Comparison of ENCODE assay signal across 10 cellular contexts in the genomic region with DNA sequence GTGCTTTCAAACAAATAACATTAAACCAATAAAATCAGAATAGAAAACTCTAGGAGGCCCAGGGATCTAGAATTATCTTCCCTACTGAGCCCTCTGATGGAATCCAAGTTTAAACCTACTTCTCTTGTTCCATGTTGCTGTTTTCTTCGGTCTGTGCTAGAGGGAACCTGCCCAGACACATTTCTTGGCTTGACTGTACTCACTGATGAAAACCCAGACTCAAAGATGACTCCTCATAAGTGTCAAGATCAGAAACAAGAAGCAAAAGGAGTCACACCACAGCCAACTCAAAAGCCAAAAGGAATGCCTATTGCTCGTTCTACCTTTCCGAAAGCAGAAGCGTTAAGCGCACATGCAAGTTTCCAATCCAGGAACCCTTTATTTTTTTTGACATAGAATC. TPM values are rescaled to one million over a fixed set of nuclear protein-coding genes. Genes with fewer than 3 reads are reported as not detected.
DNase-seq lines count a peak whose midpoint lies in the region; ATAC-seq, FAIRE-seq and TF ChIP-seq lines count a peak whose summit lies in the region.
"Had no signal": no experiment of that assay in that cellular context is flagged by ENCODE, and none has a peak within 500 bp of the region (broad histone marks: within the 10 kb centered on the region; RNA-seq: fewer than 3 reads in every experiment).

No MANE protein-coding gene starts in this region.

- WGBS in A549 (ENCODE audit: missing lambda C conversion rate), result 82% methylated on average over 5 of the region's 5 CpGs

- no peak for TF ChIP-seq EP300 in A549 (IDR thresholded peaks at IDR 0.05)

- TF ChIP-seq POLR2A in A549 (IDR thresholded peaks at IDR 0.05; ENCODE audit: low read length) (no peak), endothelial cell of umbilical vein (IDR thresholded peaks at IDR 0.05; ENCODE audit: low read depth, low read length) (no peak)

- in situ Hi-C loops in brain microvascular endothelial cell (cut with HindIII; ENCODE audit: low pct_ligation_motif_present, low sequenced_read_pairs), result no loop called here

- intact Hi-C loops in endothelial cell of umbilical vein (cut with micrococcal nuclease), result no loop called here

- H3K9ac ChIP-seq in endothelial cell of umbilical vein (replicated peaks; ENCODE audit: extremely low read depth, insufficient read depth, low read length), result no peak overlapping the region

- no peak for DNase-seq in A549 (ENCODE audit: low read depth in 1 of 2, low spot score in 1 of 2)
- peak; percentile 22 for DNase-seq in LHCN-M2 (ENCODE audit: low read depth)
- no peak for DNase-seq in endothelial cell of umbilical vein (ENCODE audit: low read depth, low spot score)
- no peak for DNase-seq in osteoblast (ENCODE audit: insufficient read length, low spot score, missing footprints)
- DNase-seq in NCI-H2171 (lab: John Stamatoyannopoulos, UW), result no peak
- DNase-seq in brain microvascular endothelial cell, result no peak
- DNase-seq: glutamatergic neuron had no signal

- H3K4me2 ChIP-seq in A549, result peak overlapping the region; percentile 82
- H3K4me2 ChIP-seq in endothelial cell of umbilical vein (ENCODE audit: insufficient read depth, low read length), result no peak overlapping the region
- peak overlapping the region; percentile 73 for H3K4me2 ChIP-seq in osteoblast (ENCODE audit: insufficient read depth, low read length)

- BruUV-seq in endothelial cell of umbilical vein (replicated peaks; lab: Mats Ljungman, UMichigan), result no TSS peak

- H3K4me1 ChIP-seq in A549 (peaks cover 30% of the 10 kb centered on the region), endothelial cell of umbilical vein (ENCODE audit: control insufficient read depth, extremely low read depth, insufficient read depth, low read length) (no peaks in the 10 kb centered on the region), osteoblast (ENCODE audit: insufficient read depth, low read length) (peaks cover 18% of the 10 kb centered on the region)

- POLR2A ChIA-PET in A549 (lab: Yijun Ruan, JAX), result no interaction called here
- POLR2A ChIA-PET in endothelial cell of umbilical vein (lab: Charles Lee), result no interaction called here

- peaks cover 3% of the 10 kb centered on the region for H4K20me1 ChIP-seq in endothelial cell of umbilical vein (replicated peaks; ENCODE audit: control insufficient read depth, extremely low read depth, insufficient read depth, low read length)
- peaks cover 9% of the 10 kb centered on the region for H4K20me1 ChIP-seq in osteoblast (ENCODE audit: insufficient read depth, low read length)

- H3K9me3 ChIP-seq in A549 (no peaks in the 10 kb centered on the region), endothelial cell of umbilical vein (replicated peaks; ENCODE audit: control insufficient read depth, insufficient read depth, low read length) (no peaks in the 10 kb centered on the region), osteoblast (ENCODE audit: low read depth, low read length) (no peaks in the 10 kb centered on the region)
- H3K9me3 ChIP-seq: neutrophil had no signal

- H3K27ac ChIP-seq in A549, result peak overlapping the region; percentile 61 to 75
- H3K27ac ChIP-seq in endothelial cell of umbilical vein (ENCODE audit: insufficient read depth, low read depth, low read length), result no peak overlapping the region
- H3K27ac ChIP-seq in osteoblast (ENCODE audit: low read depth, low read length), result peak overlapping the region; percentile 75
- no peak overlapping the region for H3K27ac ChIP-seq in brain microvascular endothelial cell
- H3K27ac ChIP-seq: neutrophil had no signal

- H2AFZ ChIP-seq in endothelial cell of umbilical vein (ENCODE audit: low read depth, low read length), result no peak overlapping the region
- no peak overlapping the region for H2AFZ ChIP-seq in osteoblast (ENCODE audit: low read length)

- H3K79me2 ChIP-seq in endothelial cell of umbilical vein (ENCODE audit: control insufficient read depth, insufficient read depth, low read length) (no peaks in the 10 kb centered on the region), osteoblast (ENCODE audit: insufficient read depth, low read length) (peaks cover 47% of the 10 kb centered on the region)

- H3K36me3 ChIP-seq in endothelial cell of umbilical vein (ENCODE audit: control insufficient read depth in 2 of 2, extremely low read depth in 1 of 2, insufficient read depth in 2 of 2, low read length in 2 of 2) (peaks cover 0 to 2% of the 10 kb centered on the region in 2 experiments), osteoblast (ENCODE audit: insufficient read depth, low read length) (peaks cover 18% of the 10 kb centered on the region), brain microvascular endothelial cell (replicated peaks) (no peaks in the 10 kb centered on the region)

- CTCF ChIA-PET in A549 (lab: Yijun Ruan, JAX) (interaction anchor here (1.2 to 2.4 kb wide), 4 partner anchors 10 to 31 kb away, joined by 4 to 7 read pairs (median 5); a partner anchor contains a TSS), endothelial cell of umbilical vein (lab: Charles Lee) (interaction anchor here (1.0 kb wide), 1 partner anchor 31 kb away, joined by 3 read pairs; a partner anchor contains a TSS)

- no peak for FAIRE-seq in A549 (lab: Jason Lieb, UNC)
- FAIRE-seq in endothelial cell of umbilical vein (lab: Jason Lieb, UNC), result peak; percentile 18

- TF ChIP-seq CTCF in A549 (IDR thresholded peaks at IDR 0.05), result no peak
- TF ChIP-seq CTCF in endothelial cell of umbilical vein (IDR thresholded peaks at IDR 0.05; ENCODE audit: extremely low read depth in 1 of 2, insufficient read depth in 1 of 2, low read depth in 1 of 2, low read length in 2 of 2), result no peak
- no peak for TF ChIP-seq CTCF in osteoblast (IDR thresholded peaks at IDR 0.05; ENCODE audit: extremely low read depth, low read depth, low read length)
- no peak for TF ChIP-seq CTCF in brain microvascular endothelial cell (IDR thresholded peaks at IDR 0.05; ENCODE audit: low read depth, low read length, missing control alignments)

- H3K27me3 ChIP-seq in endothelial cell of umbilical vein (ENCODE audit: control insufficient read depth in 2 of 2, insufficient read depth in 2 of 2, low read length in 2 of 2) (no peaks in the 10 kb centered on the region), osteoblast (ENCODE audit: insufficient read depth, low read length) (no peaks in the 10 kb centered on the region), brain microvascular endothelial cell (replicated peaks) (no peaks in the 10 kb centered on the region)
- H3K27me3 ChIP-seq: neutrophil had no signal

- TF ChIP-seq RAD21 in A549 (conservative IDR thresholded peaks at IDR 0.05 in 1 of 2, IDR thresholded peaks at IDR 0.05 in 1 of 2), result no peak

- no peak overlapping the region for H3K4me3 ChIP-seq in A549
- H3K4me3 ChIP-seq in endothelial cell of umbilical vein (replicated peaks in 1 of 3; ENCODE audit: insufficient read depth in 1 of 3, low read depth in 1 of 3, low read length in 3 of 3), result no peak overlapping the region
- no peak overlapping the region for H3K4me3 ChIP-seq in osteoblast (ENCODE audit: insufficient read depth, low read length)
- no peak overlapping the region for H3K4me3 ChIP-seq in brain microvascular endothelial cell (ENCODE audit: low read depth, low read length)

- dilution Hi-C loops in endothelial cell of umbilical vein (cut with MboI; ENCODE audit: extremely low pct_ligation_motif_present, low sequenced_read_pairs), result no loop called here

- no peaks in the 10 kb centered on the region for H3K9me1 ChIP-seq in endothelial cell of umbilical vein (replicated peaks; ENCODE audit: control insufficient read depth, extremely low read depth, insufficient read depth, low read length)

- ATAC-seq in A549, result peak in 1 of 2 experiments; percentile 37; a peak in 3 of 6 replicates
- ATAC-seq in GM19395 (IDR thresholded peaks at IDR 0.05; ENCODE audit: unreplicated experiment), result no peak
- ATAC-seq in HG03565 (IDR thresholded peaks at IDR 0.05; ENCODE audit: unreplicated experiment), result no peak

TF ChIP-seq in A549, 52 proteins besides CTCF, POLR2A, EP300 and RAD21 (continues in another document):
- TF ChIP-seq, protein P1, sequence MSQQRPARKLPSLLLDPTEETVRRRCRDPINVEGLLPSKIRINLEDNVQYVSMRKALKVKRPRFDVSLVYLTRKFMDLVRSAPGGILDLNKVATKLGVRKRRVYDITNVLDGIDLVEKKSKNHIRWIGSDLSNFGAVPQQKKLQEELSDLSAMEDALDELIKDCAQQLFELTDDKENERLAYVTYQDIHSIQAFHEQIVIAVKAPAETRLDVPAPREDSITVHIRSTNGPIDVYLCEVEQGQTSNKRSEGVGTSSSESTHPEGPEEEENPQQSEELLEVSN (IDR thresholded peaks at IDR 0.05; ENCODE audit: borderline replicate concordance, low read depth), result no peak

TF ChIP-seq in endothelial cell of umbilical vein, 7 proteins besides CTCF, POLR2A, EP300 and RAD21 (continues in another document):
- TF ChIP-seq JUN (IDR thresholded peaks at IDR 0.05; ENCODE audit: borderline replicate concordance, insufficient read depth, insufficient read length, low read depth) (no peak), GATA2 (IDR thresholded peaks at IDR 0.05; ENCODE audit: insufficient read depth, insufficient read length, low read depth, low read length) (no peak), FOS (IDR thresholded peaks at IDR 0.05; ENCODE audit: borderline replicate concordance, insufficient read depth, low read length) (no peak), POLR2AphosphoS5 (IDR thresholded peaks at IDR 0.05; ENCODE audit: insufficient read depth, low read depth, low read length) (no peak), EZH2 (IDR thresholded peaks at IDR 0.05; ENCODE audit: borderline replicate concordance, low read depth, low read length, severe bottlenecking) (no peak), MYC (IDR thresholded peaks at IDR 0.05; ENCODE audit: low read depth, low read length) (no peak)

RNA-seq across cellular contexts. Expression of a gene that starts 31.6 kb away (rescaled TPM):
- polyA plus RNA-seq in A549 (2011; rRNA removed) (12.9 and 27.2 TPM in 2 replicates), A549 (2017; fragmentation: RNase III; extraction: RNeasy Plus Mini Kit Qiagen cat#74134 plus additional on column Dnase treatment) (21.9 to 25.9 TPM (median 24.8 TPM) in 3 replicates), endothelial cell of umbilical vein (34.7 and 42.9 TPM in 2 replicates)
- polyA plus RNA-seq in A549 (2012; cell fraction: cytosol; rRNA removed), result 18.4 and 25.7 TPM in 2 replicates
- polyA plus RNA-seq in A549 (2012; cell fraction: nucleus; rRNA removed), result 61.7 and 69.0 TPM in 2 replicates
- polyA minus RNA-seq in A549 (2011; rRNA and poly(A)+ RNA removed), result 51.9 and 56.4 TPM in 2 replicates
- total RNA-seq in LHCN-M2 (2014; rRNA removed) (66.5 and 71.1 TPM in 2 replicates), endothelial cell of umbilical vein (53.6 and 59.0 TPM in 2 replicates), osteoblast (70.1 and 81.4 TPM in 2 replicates)
- 33.7 TPM for polyA plus RNA-seq in LHCN-M2 (2012)
- polyA plus RNA-seq in endothelial cell of umbilical vein (2011; cell fraction: cytosol; rRNA removed), result 21.4 and 22.0 TPM in 2 replicates
- polyA plus RNA-seq in endothelial cell of umbilical vein (2011; cell fraction: nucleus; rRNA removed), result 59.9 and 77.1 TPM in 2 replicates
- 36.4 and 38.3 TPM in 2 replicates for polyA plus RNA-seq in endothelial cell of umbilical vein (2012)
- 69.2 and 71.7 TPM in 2 replicates for polyA minus RNA-seq in endothelial cell of umbilical vein
- polyA minus RNA-seq in endothelial cell of umbilical vein (2011; cell fraction: cytosol; rRNA and poly(A)+ RNA removed), result 41.6 TPM
- polyA minus RNA-seq in endothelial cell of umbilical vein (2011; cell fraction: nucleus; rRNA and poly(A)+ RNA removed), result 44.7 and 46.0 TPM in 2 replicates

Comparison
In these comparisons a context has a peak if more than half of its experiments do, and no peak if none do; other contexts are left out.
1. H3K27ac ChIP-seq: peak in A549 (2 of 2) and osteoblast (single experiment); none in endothelial cell of umbilical vein (single experiment) and brain microvascular endothelial cell (single experiment).